ENCODE assay signal across 12 cellular contexts in genomic region chr1:28983509-28984310, GRCh38.
DNase-seq lines count a peak whose midpoint lies in the region; ATAC-seq and TF ChIP-seq lines count a peak whose summit lies in the region.
"Had no signal": no experiment of that assay in that cellular context is flagged by ENCODE, and none has a peak within 500 bp of the region (broad histone marks: within the 10 kb centered on the region; RNA-seq: fewer than 3 reads in every experiment).

No MANE protein-coding gene starts in this region.

- H3K36me3 Mint-ChIP-seq in CD4-positive, alpha-beta memory T cell = peaks cover 15 to 17% of the 10 kb centered on the region in 2 donors
- H3K36me3 Mint-ChIP-seq in Caco-2 (ENCODE audit: insufficient read depth, unreplicated experiment) = peaks cover 4% of the 10 kb centered on the region

- H3K27ac ChIP-seq in CD4-positive, alpha-beta memory T cell (ENCODE audit: low read depth, low read length) = no peak overlapping the region
- H3K27ac ChIP-seq in cardiac muscle cell (peak overlapping the region; percentile 65), mesendoderm (ENCODE audit: low read depth, low read length) (no peak overlapping the region)

- H3K56ac ChIP-seq in mesendoderm (ENCODE audit: low read length) = peak overlapping the region; percentile 36

- no peaks in the 10 kb centered on the region for H3K9me3 Mint-ChIP-seq in CD4-positive, alpha-beta memory T cell
- H3K9me3 Mint-ChIP-seq in Caco-2 (ENCODE audit: unreplicated experiment) = no peaks in the 10 kb centered on the region

- no peak for ATAC-seq in GM19463 (IDR thresholded peaks at IDR 0.05; ENCODE audit: unreplicated experiment)
- no peak for ATAC-seq in HG03097 (IDR thresholded peaks at IDR 0.05; ENCODE audit: low FRiP score, unreplicated experiment)
- ATAC-seq: stimulated activated naive CD8-positive, alpha-beta T cell treated with anti-CD3 and anti-CD28 coated beads, Interleukin-15, Interleukin-2, amounts not matched to agents 100 U/mL and 50 U/mL, for 24 hours had no signal

- no peaks in the 10 kb centered on the region for H3K79me2 ChIP-seq in mesendoderm (ENCODE audit: control insufficient read depth, insufficient read depth, low read length)

- CTCF ChIA-PET in CD4-positive, alpha-beta memory T cell (lab: Charles Lee; ENCODE audit: partially characterized antibody) = interaction anchor here (0.6 to 2.6 kb wide), 9 partner anchors 39 to 715 kb away, joined by 3 to 12 read pairs (median 4); partner anchors contain the start of gene EPB41
- CTCF ChIA-PET in Caco-2 (lab: Charles Lee) = interaction anchor here (0.6 to 1.0 kb wide), 3 partner anchors 99 to 243 kb away, joined by 5 to 7 read pairs (median 5); no protein-coding TSS in a partner anchor

- H4K8ac ChIP-seq in mesendoderm (ENCODE audit: low read depth, low read length) = no peak overlapping the region

- BruUV-seq in Caco-2 (replicated peaks; lab: Mats Ljungman, UMichigan) = no TSS peak

- POLR2A ChIA-PET in CD4-positive, alpha-beta memory T cell (lab: Charles Lee; ENCODE audit: partially characterized antibody) = interaction anchor here (1.2 to 1.9 kb wide), 5 partner anchors 10 to 102 kb away, joined by 3 to 4 read pairs (median 4); partner anchors contain the start of gene EPB41
- POLR2A ChIA-PET in Caco-2 (lab: Charles Lee) = no interaction called here

- H3K36me3 ChIP-seq in CD4-positive, alpha-beta memory T cell (ENCODE audit: insufficient read depth, low read length) = no peaks in the 10 kb centered on the region
- H3K36me3 ChIP-seq in cardiac muscle cell (no peaks in the 10 kb centered on the region), mesendoderm (ENCODE audit: control insufficient read depth, insufficient read depth, low read length) (no peaks in the 10 kb centered on the region), Caco-2 (ENCODE audit: control insufficient read depth, insufficient read depth, low read length) (no peaks in the 10 kb centered on the region)

- no peaks in the 10 kb centered on the region for H3K79me1 ChIP-seq in mesendoderm (ENCODE audit: low read length)

- no peak overlapping the region for H3K23ac ChIP-seq in mesendoderm (ENCODE audit: low read length)

- intact Hi-C loops in CD4-positive, alpha-beta memory T cell (cut with micrococcal nuclease) = loop anchor here (5.0 kb wide), 1 partner anchor 96 kb away; no protein-coding TSS in a partner anchor
- intact Hi-C loops in Caco-2 (cut with micrococcal nuclease; ENCODE audit: unreplicated experiment) = no loop called here

- no peak overlapping the region for H2BK120ac ChIP-seq in mesendoderm (ENCODE audit: low read depth, low read length)

- no peak overlapping the region for H3K9ac ChIP-seq in mesendoderm (ENCODE audit: low read length)

- H3K9me3 ChIP-seq in CD4-positive, alpha-beta memory T cell (ENCODE audit: control insufficient read depth in 1 of 2, low read length in 2 of 2) = no peaks in the 10 kb centered on the region
- H3K9me3 ChIP-seq in cardiac muscle cell (ENCODE audit: low read depth) (no peaks in the 10 kb centered on the region), Caco-2 (no peaks in the 10 kb centered on the region)

- no peaks in the 10 kb centered on the region for H3K27me3 Mint-ChIP-seq in CD4-positive, alpha-beta memory T cell
- H3K27me3 Mint-ChIP-seq in Caco-2 (ENCODE audit: insufficient read depth, unreplicated experiment) = no peaks in the 10 kb centered on the region

- peaks cover 38 to 74% (median 56%) of the 10 kb centered on the region in 4 donors for H3K4me1 Mint-ChIP-seq in CD4-positive, alpha-beta memory T cell
- no peaks in the 10 kb centered on the region for H3K4me1 Mint-ChIP-seq in Caco-2 (ENCODE audit: low read depth, unreplicated experiment)

- no peak for DNase-seq in CD4-positive, alpha-beta memory T cell
- DNase-seq in SHP77 (lab: John Stamatoyannopoulos, UW) (peak; percentile 77 to 82), cardiac muscle cell (ENCODE audit: low read depth in 1 of 2, low spot score in 1 of 2) (peak in 1 of 2 donors; percentile 46), mesendoderm (peak; percentile 86), Caco-2 (no peak), NCI-H82 treated with DMSO at 0.1 percent for 48 hours (lab: John Stamatoyannopoulos, UW; ENCODE audit: unreplicated experiment) (no peak)
- DNase-seq: activated CD4-positive, alpha-beta T cell treated with anti-CD3 and anti-CD28 coated beads for 48 hours; activated effector memory CD4-positive, alpha-beta T cell treated with anti-CD3 and anti-CD28 coated beads, Interleukin-2, amount 50 U/mL, for 16 hours; NCI-H526 treated with DMSO at 0.1 percent for 48 hours; stimulated activated naive CD8-positive, alpha-beta T cell treated with anti-CD3 and anti-CD28 coated beads, Interleukin-15, Interleukin-2, amounts not matched to agents 100 U/mL and 50 U/mL, for 24 hours had no signal

- H3K4ac ChIP-seq in mesendoderm (ENCODE audit: low read depth, low read length) = no peak overlapping the region

- peak overlapping the region in 1 of 8 donors; percentile 4 for H3K4me3 Mint-ChIP-seq in CD4-positive, alpha-beta memory T cell
- H3K4me3 Mint-ChIP-seq in Caco-2 (ENCODE audit: unreplicated experiment) = no peak overlapping the region

- no peak overlapping the region for H2BK15ac ChIP-seq in mesendoderm (replicated peaks; ENCODE audit: low read depth)

- H3K4me1 ChIP-seq in CD4-positive, alpha-beta memory T cell (ENCODE audit: insufficient read depth, low read length) = peaks cover 45% of the 10 kb centered on the region
- H3K4me1 ChIP-seq in cardiac muscle cell (ENCODE audit: low read depth) (peaks cover 35% of the 10 kb centered on the region), mesendoderm (ENCODE audit: control insufficient read depth, low read depth, low read length) (peaks cover 5% of the 10 kb centered on the region), Caco-2 (no peaks in the 10 kb centered on the region)

- no peak overlapping the region for H2AK5ac ChIP-seq in mesendoderm (ENCODE audit: low read length)

- H4K5ac ChIP-seq in mesendoderm (ENCODE audit: low read length) = no peak overlapping the region

- no peaks in the 10 kb centered on the region for H3K27me3 ChIP-seq in CD4-positive, alpha-beta memory T cell (ENCODE audit: insufficient read depth, low read length)
- no peaks in the 10 kb centered on the region for H3K27me3 ChIP-seq in cardiac muscle cell
- H3K27me3 ChIP-seq in mesendoderm (ENCODE audit: insufficient read depth, low read length, poor library complexity) = no peaks in the 10 kb centered on the region
- no peaks in the 10 kb centered on the region for H3K27me3 ChIP-seq in Caco-2 (replicated peaks; ENCODE audit: control insufficient read depth, insufficient read depth, low read length)

- H3K4me3 ChIP-seq in CD4-positive, alpha-beta memory T cell (ENCODE audit: low read length in 2 of 2) = no peak overlapping the region
- H3K4me3 ChIP-seq in cardiac muscle cell (no peak overlapping the region), mesendoderm (ENCODE audit: low read length) (no peak overlapping the region), Caco-2 (ENCODE audit: low read depth, low read length) (no peak overlapping the region)

- TF ChIP-seq CTCF in cardiac muscle cell (IDR thresholded peaks at IDR 0.05; ENCODE audit: low read depth, low read length) (no peak), Caco-2 (IDR thresholded peaks at IDR 0.05; ENCODE audit: insufficient read depth in 1 of 2, low read depth in 1 of 2, low read length in 1 of 2, severe bottlenecking in 1 of 2, unreplicated experiment in 1 of 2) (no peak)

- H3K27ac Mint-ChIP-seq in CD4-positive, alpha-beta memory T cell = peak overlapping the region in 4 of 7 donors; percentile 11 to 29 (median 16)
- H3K27ac Mint-ChIP-seq in Caco-2 (ENCODE audit: unreplicated experiment) = no peak overlapping the region

- WGBS in mesendoderm (ENCODE audit: extremely low coverage, insufficient coverage, low lambda C conversion rate) = no CpG with 5 or more reads among the region's 15 CpGs

- H3K18ac ChIP-seq in mesendoderm (ENCODE audit: low read length) = no peak overlapping the region

- H3K4me2 ChIP-seq in mesendoderm (ENCODE audit: low read length) = no peak overlapping the region

- H2BK5ac ChIP-seq in mesendoderm (ENCODE audit: low read length) = no peak overlapping the region

Comparison
In these comparisons a context has a peak if more than half of its experiments do, and no peak if none do; other contexts are left out.
1. DNase-seq: peak in SHP77 (2 of 2) and mesendoderm (single experiment); none in CD4-positive, alpha-beta memory T cell (0 of 5), Caco-2 (0 of 2) and NCI-H82 treated with DMSO at 0.1 percent for 48 hours (single experiment).